Comparison of ENCODE assay signal across 12 cellular contexts in genomic region chr6:158041370-158041769, GRCh38. TPM values are rescaled to one million over a fixed set of nuclear protein-coding genes. Genes with fewer than 3 reads are reported as not detected.
DNase-seq lines count a peak whose midpoint lies in the region; ATAC-seq and TF ChIP-seq lines count a peak whose summit lies in the region.
"Had no signal": no experiment of that assay in that cellular context is flagged by ENCODE, and none has a peak within 500 bp of the region (broad histone marks: within the 10 kb centered on the region; RNA-seq: fewer than 3 reads in every experiment).

No MANE protein-coding gene starts in this region.

- no peaks in the 10 kb centered on the region for H3K27me3 ChIP-seq in trophoblast cell (ENCODE audit: insufficient read depth, low read length)

- H2BK5ac ChIP-seq in trophoblast cell (ENCODE audit: low read depth, low read length, poor library complexity): peak overlapping the region; percentile 89

- peak overlapping the region; percentile 76 for H4K8ac ChIP-seq in trophoblast cell (ENCODE audit: low read depth, low read length)

- peak overlapping the region; percentile 85 for H2BK120ac ChIP-seq in trophoblast cell (ENCODE audit: insufficient read depth, low read length, poor library complexity)

- peak overlapping the region; percentile 22 for H2AK5ac ChIP-seq in trophoblast cell (ENCODE audit: low read length)

- peaks cover 8 to 15% of the 10 kb centered on the region in 2 experiments for H3K36me3 ChIP-seq in trophoblast cell (ENCODE audit: control insufficient read depth in 1 of 2, insufficient read depth in 2 of 2, low read length in 2 of 2)

- no peak for ATAC-seq in omental fat pad (ENCODE audit: low FRiP score)
- ATAC-seq in HG03442 (IDR thresholded peaks at IDR 0.05; ENCODE audit: unreplicated experiment): no peak

- peak overlapping the region; percentile 5 for H3K4ac ChIP-seq in trophoblast cell (ENCODE audit: low read depth, low read length)

- H3K9me3 ChIP-seq in trophoblast cell (ENCODE audit: insufficient read depth, low read depth, low read length): peaks cover 2% of the 10 kb centered on the region

- WGBS in trophoblast cell (ENCODE audit: extremely low coverage, insufficient coverage, insufficient read length): no CpG with 5 or more reads among the region's 4 CpGs

- peak overlapping the region; percentile 68 for H3K14ac ChIP-seq in trophoblast cell (ENCODE audit: low read length)

- peaks cover 29% of the 10 kb centered on the region for H3K79me1 ChIP-seq in trophoblast cell (ENCODE audit: low read length)

- H3K27ac ChIP-seq in RWPE1: peak overlapping the region; percentile 81
- peak overlapping the region; percentile 98 for H3K27ac ChIP-seq in trophoblast cell (ENCODE audit: low read depth, low read length)

- H3K23ac ChIP-seq in trophoblast cell (ENCODE audit: low read length): no peak overlapping the region

- TF ChIP-seq POLR2A in erythroblast (IDR thresholded peaks at IDR 0.05; ENCODE audit: low read length): no peak

- H4K91ac ChIP-seq in trophoblast cell (ENCODE audit: low read depth, low read length): peak overlapping the region; percentile 78

- no peak overlapping the region for H4K12ac ChIP-seq in trophoblast cell (ENCODE audit: low read depth, low read length)

- TF ChIP-seq CTCF in RWPE1 (conservative IDR thresholded peaks at IDR 0.05; ENCODE audit: low read depth): no peak
- no peak for TF ChIP-seq CTCF in omental fat pad (IDR thresholded peaks at IDR 0.05)

- H3K4me2 ChIP-seq in trophoblast cell (ENCODE audit: low read length): no peak overlapping the region

- peaks cover 10% of the 10 kb centered on the region for H3K79me2 ChIP-seq in trophoblast cell (ENCODE audit: control insufficient read depth, insufficient read depth, low read length, poor library complexity)

- peak overlapping the region; percentile 82 for H2BK12ac ChIP-seq in trophoblast cell (ENCODE audit: low read length)

- no peak overlapping the region for H2AFZ ChIP-seq in trophoblast cell (ENCODE audit: insufficient read depth, low read length, poor library complexity)

- CTCF ChIA-PET in RWPE1 (lab: Yijun Ruan, JAX): interaction anchor here (0.7 to 1.4 kb wide), 3 partner anchors 9 to 29 kb away, joined by 3 to 4 read pairs (median 4); no protein-coding TSS in a partner anchor

- peaks cover 40 to 52% of the 10 kb centered on the region in 2 experiments for H3K4me1 ChIP-seq in trophoblast cell (ENCODE audit: control insufficient read depth in 1 of 2, insufficient read depth in 2 of 2, low read length in 2 of 2)

- POLR2A ChIA-PET in RWPE1 (lab: Yijun Ruan, JAX; ENCODE audit: low non-redundant PET): no interaction called here

- DNase-seq in A172 (ENCODE audit: low spot score): peak; percentile 46
- DNase-seq in RWPE1 (ENCODE audit: low spot score): no peak
- peak; percentile 24 to 73 for DNase-seq in erythroblast (lab: John Stamatoyannopoulos, UW)
- DNase-seq in trophoblast cell: no peak
- no peak for DNase-seq in omental fat pad (ENCODE audit: low spot score)
- no peak for DNase-seq in SIG-M5 (lab: John Stamatoyannopoulos, UW)
- no peak for DNase-seq in 8988T
- DNase-seq: activated CD4-positive, alpha-beta T cell treated with anti-CD3 and anti-CD28 coated beads, Interleukin-2, amount 10 ng/mL, durations not matched to agents 24 days and 14 days; C1 segment of cervical spinal cord; NCI-H146; RPMI8226 had no signal

- no peak overlapping the region for H3K9ac ChIP-seq in trophoblast cell (ENCODE audit: low read length)

- peak overlapping the region; percentile 44 for H3K18ac ChIP-seq in trophoblast cell (ENCODE audit: low read length)

- H3K4me3 ChIP-seq in trophoblast cell (ENCODE audit: low read depth, low read length): no peak overlapping the region

RNA-seq across cellular contexts. Expression of gene SYNJ2, which starts 59.7 kb away (rescaled TPM):
- total RNA-seq in A172 (2014; rRNA removed; shearing (Covaris generic)): 34.0 and 53.7 TPM in 2 replicates
- 22.0 and 25.0 TPM in 2 replicates for polyA plus RNA-seq in trophoblast cell (2013)
- 10 to 100 TPM in 1 of 4 donors, 1 to 10 TPM in 3; 2.3 to 27.6 (median 6.4) TPM for total RNA-seq in omental fat pad

Comparison
In these comparisons a context has a peak if more than half of its experiments do, and no peak if none do; other contexts are left out.
1. DNase-seq: peak in A172 (single experiment) and erythroblast (2 of 2); none in RWPE1 (single experiment), trophoblast cell (0 of 2), omental fat pad (single experiment), SIG-M5 (single experiment) and 8988T (single experiment).